In the genomic region with DNA sequence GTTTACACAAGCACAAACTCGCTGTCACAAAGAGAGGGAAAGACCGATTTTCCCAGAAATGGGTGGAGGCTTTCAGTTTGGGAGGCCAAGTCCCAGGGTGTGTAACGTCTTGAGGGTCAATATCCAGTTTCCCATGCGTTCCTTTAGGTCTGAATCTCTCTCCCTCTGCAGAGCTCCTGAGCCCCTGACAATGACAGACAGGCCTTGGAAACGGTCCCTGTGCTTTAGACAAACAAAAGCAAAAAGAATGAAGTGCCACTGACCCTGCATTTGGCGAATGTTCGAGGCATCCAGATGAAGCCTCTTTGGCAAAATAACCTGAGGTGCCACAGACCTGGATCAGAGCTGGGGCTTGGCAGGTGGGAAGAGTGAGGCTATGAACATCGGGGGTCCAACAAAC, we compare ENCODE assay signal across 17 cellular contexts.
"Had no signal": no experiment of that assay in that cellular context is flagged by ENCODE, and none has a peak within 500 bp of the region (broad histone marks: within the 10 kb centered on the region; RNA-seq: fewer than 3 reads in every experiment).

No MANE protein-coding gene starts in this region.

- FAIRE-seq: frontal cortex, keratinocyte, TTC549 had no signal

- H3K9me3 ChIP-seq: left ventricle myocardium inferior had no signal

- H3K27ac Mint-ChIP-seq: activated B cell treated with CpG ODN at 0.5 μM for 24 hours; activated CD4-positive, alpha-beta T cell treated with anti-CD3 and anti-CD28 coated beads, Interleukin-2, amount 10 ng/mL, durations not matched to agents 24 days and 14 days; activated naive CD8-positive, alpha-beta T cell had no signal

- H3K9ac ChIP-seq: parathyroid adenoma had no signal

- ATAC-seq: stimulated activated naive CD8-positive, alpha-beta T cell treated with anti-CD3 and anti-CD28 coated beads, Interleukin-15, Interleukin-2, amounts not matched to agents 100 U/mL and 50 U/mL, for 24 hours had no signal

- H3K4me1 Mint-ChIP-seq: activated B cell treated with CpG ODN at 0.5 μM for 24 hours; activated CD4-positive, alpha-beta T cell treated with anti-CD3 and anti-CD28 coated beads, Interleukin-2, amount 10 ng/mL, durations not matched to agents 24 days and 14 days had no signal

- DNase-seq: activated B cell treated with CpG ODN at 0.5 μM for 24 hours; activated CD4-positive, alpha-beta T cell treated with anti-CD3 and anti-CD28 coated beads, Interleukin-2, amount 10 ng/mL, durations not matched to agents 24 days and 14 days; activated CD8-positive, alpha-beta memory T cell treated with anti-CD3 and anti-CD28 coated beads, Interleukin-2, amount 50 U/mL, for 48 hours; activated gamma-delta T cell treated with Interleukin-2 at 50 U/mL for 16 hours; anterior cingulate cortex; effector CD8-positive, alpha-beta T cell; left ventricle myocardium inferior; stimulated activated CD4-positive, alpha-beta T cell treated with anti-CD3 and anti-CD28 coated beads, Interleukin-4, amount 100 ng/mL, for 4 hours; stimulated activated CD8-positive, alpha-beta memory T cell treated with anti-CD3 and anti-CD28 coated beads, Interleukin-4, amount 100 ng/mL, for 48 hours; stimulated activated naive CD8-positive, alpha-beta T cell treated with anti-CD3 and anti-CD28 coated beads, Interleukin-15, Interleukin-2, amounts not matched to agents 100 U/mL and 50 U/mL, for 24 hours; T-helper 2 cell had no signal

- H3K27ac ChIP-seq: left ventricle myocardium inferior, parathyroid adenoma, skin epidermis had no signal

- H3K4me1 ChIP-seq: parathyroid adenoma had no signal

- H3K4me3 ChIP-seq: left ventricle myocardium inferior, skin epidermis had no signal

- H3K4me3 Mint-ChIP-seq: activated B cell treated with CpG ODN at 0.5 μM for 24 hours; activated CD4-positive, alpha-beta T cell treated with anti-CD3 and anti-CD28 coated beads, Interleukin-2, amount 10 ng/mL, durations not matched to agents 24 days and 14 days; activated naive CD8-positive, alpha-beta T cell had no signal

- H3K27me3 Mint-ChIP-seq: activated CD4-positive, alpha-beta T cell treated with anti-CD3 and anti-CD28 coated beads, Interleukin-2, amount 10 ng/mL, durations not matched to agents 24 days and 14 days; activated naive CD8-positive, alpha-beta T cell had no signal

- H3K36me3 Mint-ChIP-seq: activated naive CD8-positive, alpha-beta T cell had no signal

- H3K36me3 ChIP-seq: left ventricle myocardium inferior had no signal

- H3K9me3 Mint-ChIP-seq: activated B cell treated with CpG ODN at 0.5 μM for 24 hours; activated CD4-positive, alpha-beta T cell treated with anti-CD3 and anti-CD28 coated beads, Interleukin-2, amount 10 ng/mL, durations not matched to agents 24 days and 14 days had no signal
